24 cellular contexts compared by ENCODE assay signal in genomic region chr3:24688446-24689148, GRCh38.
DNase-seq lines count a peak whose midpoint lies in the region; ATAC-seq and TF ChIP-seq lines count a peak whose summit lies in the region.
"Had no signal": no experiment of that assay in that cellular context is flagged by ENCODE, and none has a peak within 500 bp of the region (broad histone marks: within the 10 kb centered on the region; RNA-seq: fewer than 3 reads in every experiment).

No MANE protein-coding gene starts in this region.

- H4K20me1 ChIP-seq in PC-3 (ENCODE audit: low read length): no peaks in the 10 kb centered on the region

- no peak overlapping the region for H3K9ac ChIP-seq in PC-3 (ENCODE audit: low read length)

- DNase-seq in EL (peak; percentile 13), PC-3 (peak; percentile 87), epithelial cell of esophagus (ENCODE audit: low read depth) (peak; percentile 67), mesothelial cell of epicardium (ENCODE audit: low spot score in 2 of 2, unreplicated experiment in 2 of 2) (no peak), A673 (ENCODE audit: low spot score) (no peak), NCI-H82 (lab: John Stamatoyannopoulos, UW) (no peak)
- DNase-seq in activated naive CD8-positive, alpha-beta T cell treated with anti-CD3 and anti-CD28 coated beads for 36 hours: no peak
- DNase-seq: activated CD8-positive, alpha-beta memory T cell treated with anti-CD3 and anti-CD28 coated beads, Interleukin-2, amount 50 U/mL, for 48 hours; activated effector memory CD4-positive, alpha-beta T cell treated with Interleukin-2 at 50 U/mL for 16 hours; adrenal gland; CD8-positive, alpha-beta memory T cell; DMS53; effector CD4-positive, alpha-beta T cell; esophagus squamous epithelium; NCI-H1105; NCI-H2107; NCI-H526; SHP77 had no signal

- H3K9me3 ChIP-seq in PC-3 (ENCODE audit: low read length) (no peaks in the 10 kb centered on the region), A673 (ENCODE audit: low read depth, low read length, poor library complexity, severe bottlenecking) (no peaks in the 10 kb centered on the region)
- H3K9me3 ChIP-seq: adrenal gland, esophagus squamous epithelium, thoracic aorta had no signal

- H3K27ac Mint-ChIP-seq in mesothelial cell of epicardium: peak overlapping the region; percentile 77
- H3K27ac Mint-ChIP-seq in activated naive CD8-positive, alpha-beta T cell treated with anti-CD3 and anti-CD28 coated beads for 36 hours: no peak overlapping the region
- H3K27ac Mint-ChIP-seq: CD8-positive, alpha-beta memory T cell; memory B cell; stimulated activated effector memory CD8-positive, alpha-beta T cell treated with anti-CD3 and anti-CD28 coated beads, Interleukin-12 subunit alpha, Interleukin-12 subunit beta, amount 100 ng/mL, for 72 hours had no signal

- CTCF ChIA-PET in PC-3 (lab: Charles Lee) (no interaction called here), A673 (lab: Charles Lee) (no interaction called here)

- H3K4me2 ChIP-seq in PC-3 (ENCODE audit: low read length): peak overlapping the region; percentile 29

- intact Hi-C loops in PC-3 (cut with micrococcal nuclease) (loop anchor here (1.0 kb wide), 1 partner anchor 16 kb away; no protein-coding TSS in a partner anchor), A673 (cut with micrococcal nuclease; ENCODE audit: unreplicated experiment) (loop anchor here (10.0 kb wide), 1 partner anchor 804 kb away; no protein-coding TSS in a partner anchor)

- H3K4me1 ChIP-seq in PC-3 (ENCODE audit: insufficient read depth, low read length) (peaks cover 39% of the 10 kb centered on the region), A673 (ENCODE audit: insufficient read depth, low read length, poor library complexity, severe bottlenecking) (no peaks in the 10 kb centered on the region)
- H3K4me1 ChIP-seq: adrenal gland had no signal

- H3K9me3 Mint-ChIP-seq in mesothelial cell of epicardium: no peaks in the 10 kb centered on the region
- no peaks in the 10 kb centered on the region for H3K9me3 Mint-ChIP-seq in activated naive CD8-positive, alpha-beta T cell treated with anti-CD3 and anti-CD28 coated beads for 36 hours
- H3K9me3 Mint-ChIP-seq: memory B cell, neural crest cell had no signal

- no peaks in the 10 kb centered on the region for H3K9me2 ChIP-seq in PC-3 (replicated peaks; ENCODE audit: low read length)

- no peak overlapping the region for H3K4me3 Mint-ChIP-seq in mesothelial cell of epicardium
- no peak overlapping the region for H3K4me3 Mint-ChIP-seq in activated naive CD8-positive, alpha-beta T cell treated with anti-CD3 and anti-CD28 coated beads for 36 hours
- H3K4me3 Mint-ChIP-seq: CD8-positive, alpha-beta memory T cell; central memory CD8-positive, alpha-beta T cell; memory B cell; neural crest cell; stimulated activated effector memory CD8-positive, alpha-beta T cell treated with anti-CD3 and anti-CD28 coated beads, Interleukin-12 subunit alpha, Interleukin-12 subunit beta, amount 100 ng/mL, for 72 hours had no signal

- H3K27me3 Mint-ChIP-seq in mesothelial cell of epicardium (ENCODE audit: low read depth): no peaks in the 10 kb centered on the region
- H3K27me3 Mint-ChIP-seq in activated naive CD8-positive, alpha-beta T cell treated with anti-CD3 and anti-CD28 coated beads for 36 hours: peaks cover 51% of the 10 kb centered on the region
- H3K27me3 Mint-ChIP-seq: CD8-positive, alpha-beta memory T cell; central memory CD8-positive, alpha-beta T cell; memory B cell had no signal

- POLR2A ChIA-PET in PC-3 (lab: Charles Lee; ENCODE audit: unreplicated experiment) (no interaction called here), A673 (lab: Charles Lee; ENCODE audit: low non-redundant PET) (no interaction called here)

- H3K27me3 ChIP-seq in PC-3 (ENCODE audit: low read length): no peaks in the 10 kb centered on the region
- no peaks in the 10 kb centered on the region for H3K27me3 ChIP-seq in A673 (replicated peaks; ENCODE audit: insufficient read depth, low read depth, low read length, poor library complexity)
- H3K27me3 ChIP-seq: adrenal gland, esophagus squamous epithelium had no signal

- H3F3A ChIP-seq in PC-3 (ENCODE audit: low read length, unreplicated experiment): no peaks in the 10 kb centered on the region

- no peaks in the 10 kb centered on the region for H3K79me2 ChIP-seq in PC-3 (ENCODE audit: low read length)

- ATAC-seq in PC-3: peak; percentile 96
- ATAC-seq in GM18868 (IDR thresholded peaks at IDR 0.05; ENCODE audit: unreplicated experiment): no peak
- ATAC-seq: stimulated activated effector memory CD8-positive, alpha-beta T cell treated with anti-CD3 and anti-CD28 coated beads, Interleukin-12 subunit alpha, Interleukin-12 subunit beta, amount 100 ng/mL, for 72 hours had no signal

- H3K36me3 Mint-ChIP-seq in mesothelial cell of epicardium: no peaks in the 10 kb centered on the region
- no peaks in the 10 kb centered on the region for H3K36me3 Mint-ChIP-seq in activated naive CD8-positive, alpha-beta T cell treated with anti-CD3 and anti-CD28 coated beads for 36 hours
- H3K36me3 Mint-ChIP-seq: CD8-positive, alpha-beta memory T cell; memory B cell; stimulated activated effector memory CD8-positive, alpha-beta T cell treated with anti-CD3 and anti-CD28 coated beads, Interleukin-12 subunit alpha, Interleukin-12 subunit beta, amount 100 ng/mL, for 72 hours had no signal

- peaks cover 28% of the 10 kb centered on the region for H3K4me1 Mint-ChIP-seq in mesothelial cell of epicardium
- peaks cover 15% of the 10 kb centered on the region for H3K4me1 Mint-ChIP-seq in activated naive CD8-positive, alpha-beta T cell treated with anti-CD3 and anti-CD28 coated beads for 36 hours
- H3K4me1 Mint-ChIP-seq: central memory CD8-positive, alpha-beta T cell; memory B cell; neural crest cell had no signal

- H3K27ac ChIP-seq in PC-3 (ENCODE audit: low read length) (peak overlapping the region; percentile 12), A673 (ENCODE audit: low read depth, low read length, poor library complexity, severe bottlenecking) (no peak overlapping the region)
- H3K27ac ChIP-seq: adrenal gland, esophagus squamous epithelium had no signal

- no peak overlapping the region for H3K4me3 ChIP-seq in PC-3 (ENCODE audit: low read length)
- H3K4me3 ChIP-seq in epithelial cell of esophagus (ENCODE audit: low read length): no peak overlapping the region
- no peak overlapping the region for H3K4me3 ChIP-seq in A673 (ENCODE audit: low read depth, low read length, poor library complexity, severe bottlenecking)
- H3K4me3 ChIP-seq: adrenal gland, esophagus squamous epithelium, thoracic aorta had no signal

- no peaks in the 10 kb centered on the region for H3K36me3 ChIP-seq in PC-3 (ENCODE audit: low read depth, low read length)
- H3K36me3 ChIP-seq in A673 (ENCODE audit: insufficient read depth, low read length, poor library complexity, severe bottlenecking): no peaks in the 10 kb centered on the region
- H3K36me3 ChIP-seq: adrenal gland, esophagus squamous epithelium, thoracic aorta had no signal

- BruUV-seq in PC-3 (replicated peaks; lab: Mats Ljungman, UMichigan) (no TSS peak), A673 (replicated peaks; lab: Mats Ljungman, UMichigan) (no TSS peak)

- TF ChIP-seq CTCF in PC-3 (conservative IDR thresholded peaks at IDR 0.05; ENCODE audit: low read depth, low read length) (no peak), epithelial cell of esophagus (IDR thresholded peaks at IDR 0.05; ENCODE audit: insufficient read depth, low read depth, low read length, missing control alignments) (no peak), mesothelial cell of epicardium (IDR thresholded peaks at IDR 0.05; ENCODE audit: unreplicated experiment) (no peak), A673 (conservative IDR thresholded peaks at IDR 0.05; ENCODE audit: low read depth, low read length) (no peak)

- H2AFZ ChIP-seq in PC-3 (ENCODE audit: low read length): no peak overlapping the region

Comparison
In these comparisons a context has a peak if more than half of its experiments do, and no peak if none do; other contexts are left out.
1. DNase-seq: peak in EL (single experiment), PC-3 (single experiment) and epithelial cell of esophagus (single experiment); none in mesothelial cell of epicardium (0 of 2), A673 (single experiment), NCI-H82 (single experiment) and activated naive CD8-positive, alpha-beta T cell treated with anti-CD3 and anti-CD28 coated beads for 36 hours (single experiment).